ENCODE assay signal across 8 cellular contexts in the genomic region with DNA sequence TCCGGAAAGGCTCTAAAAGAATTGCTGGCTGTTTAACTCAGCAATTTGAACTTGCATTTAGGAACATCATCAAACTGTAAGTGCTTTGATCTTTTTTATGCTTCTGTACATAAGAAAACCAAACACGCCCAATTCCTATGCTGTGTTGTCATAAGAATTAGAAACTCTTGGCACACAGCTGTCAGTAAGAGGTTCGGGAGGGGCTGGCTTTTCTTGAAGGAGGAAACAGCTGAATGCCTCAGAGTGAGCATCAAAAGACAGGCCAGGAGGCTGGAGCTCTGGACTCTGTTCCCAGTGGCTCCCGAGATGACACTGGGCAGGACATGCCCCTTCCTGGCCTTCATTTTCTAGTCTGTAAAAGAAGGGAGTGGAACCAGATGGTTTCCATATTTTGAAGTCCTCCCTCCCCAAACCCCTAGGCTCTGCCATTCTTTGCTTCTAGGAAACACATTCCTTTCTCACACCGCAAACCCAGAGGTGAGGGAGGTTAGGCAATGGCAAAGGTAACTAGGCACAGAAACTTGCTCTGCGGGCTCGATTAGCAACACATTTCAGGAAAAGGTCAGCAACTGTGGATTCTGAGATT.
DNase-seq lines count a peak whose midpoint lies in the region; ATAC-seq lines count a peak whose summit lies in the region.

No MANE protein-coding gene starts in this region.

- H4K91ac ChIP-seq in trophoblast cell (ENCODE audit: low read depth, low read length), result no peak overlapping the region

- H2AFZ ChIP-seq in trophoblast cell (ENCODE audit: insufficient read depth, low read length, poor library complexity), result no peak overlapping the region

- no peak overlapping the region for H2AK5ac ChIP-seq in trophoblast cell (ENCODE audit: low read length)

- no peaks in the 10 kb centered on the region for H3K79me2 ChIP-seq in trophoblast cell (ENCODE audit: control insufficient read depth, insufficient read depth, low read length, poor library complexity)

- H4K12ac ChIP-seq in trophoblast cell (ENCODE audit: low read depth, low read length), result no peak overlapping the region

- H3K27ac ChIP-seq in esophagus (ENCODE audit: low read depth in 2 of 2, low read length in 1 of 2) (peak overlapping the region; percentile 72 to 90), trophoblast cell (ENCODE audit: low read depth, low read length) (peak overlapping the region; percentile 63)
- H3K27ac ChIP-seq in effector memory CD4-positive, alpha-beta T cell (ENCODE audit: insufficient read depth, low read length, poor library complexity, severe bottlenecking), result no peak overlapping the region

- peak overlapping the region; percentile 3 for H3K4me2 ChIP-seq in trophoblast cell (ENCODE audit: low read length)

- H3K4me3 ChIP-seq in esophagus (ENCODE audit: low read depth in 1 of 2, low read length in 2 of 2) (no peak overlapping the region), trophoblast cell (ENCODE audit: low read depth, low read length) (no peak overlapping the region)
- H3K4me3 ChIP-seq in effector memory CD4-positive, alpha-beta T cell (ENCODE audit: insufficient read depth, low read depth, low read length, poor library complexity, severe bottlenecking), result no peak overlapping the region

- H4K8ac ChIP-seq in trophoblast cell (ENCODE audit: low read depth, low read length), result no peak overlapping the region

- no peak overlapping the region for H2BK12ac ChIP-seq in trophoblast cell (ENCODE audit: low read length)

- H3K36me3 ChIP-seq in esophagus (ENCODE audit: control insufficient read depth in 2 of 2, insufficient read depth in 2 of 2, low read length in 1 of 2), result no peaks in the 10 kb centered on the region
- no peaks in the 10 kb centered on the region for H3K36me3 ChIP-seq in trophoblast cell (ENCODE audit: control insufficient read depth in 1 of 2, insufficient read depth in 2 of 2, low read length in 2 of 2)
- no peaks in the 10 kb centered on the region for H3K36me3 ChIP-seq in effector memory CD4-positive, alpha-beta T cell (ENCODE audit: control insufficient read depth, insufficient read depth, low read length)

- WGBS in esophagus, 2 donors, result 28 to 39% methylated on average over 7 of the region's 7 CpGs
- no CpG with 5 or more reads among the region's 7 CpGs for whole genome bisulfite sequencing in trophoblast cell (ENCODE audit: extremely low coverage, insufficient coverage, insufficient read length)

- H3K79me1 ChIP-seq in trophoblast cell (ENCODE audit: low read length), result peaks cover 3% of the 10 kb centered on the region

- no peak overlapping the region for H3K18ac ChIP-seq in trophoblast cell (ENCODE audit: low read length)

- H3K9ac ChIP-seq in trophoblast cell (ENCODE audit: low read length), result no peak overlapping the region

- no peak overlapping the region for H3K14ac ChIP-seq in trophoblast cell (ENCODE audit: low read length)

- DNase-seq in Daoy (ENCODE audit: low read depth) (peak; percentile 75), NCI-H226 (peak; percentile 96), trophoblast cell (peak; percentile 97 to 98), NCI-H2081 (lab: John Stamatoyannopoulos, UW) (no peak), NK-92 (lab: John Stamatoyannopoulos, UW; ENCODE audit: unreplicated experiment) (no peak)
- no peak for DNase-seq in effector memory CD4-positive, alpha-beta T cell

- H3K9me3 ChIP-seq in esophagus (ENCODE audit: control insufficient read depth in 2 of 2, insufficient read depth in 1 of 2, low read depth in 1 of 2, low read length in 1 of 2), result no peaks in the 10 kb centered on the region
- no peaks in the 10 kb centered on the region for H3K9me3 ChIP-seq in trophoblast cell (ENCODE audit: insufficient read depth, low read depth, low read length)
- H3K9me3 ChIP-seq in effector memory CD4-positive, alpha-beta T cell (ENCODE audit: control insufficient read depth, low read length), result no peaks in the 10 kb centered on the region

- no peak overlapping the region for H3K23ac ChIP-seq in trophoblast cell (ENCODE audit: low read length)

- no peak overlapping the region for H2BK120ac ChIP-seq in trophoblast cell (ENCODE audit: insufficient read depth, low read length, poor library complexity)

- H3K27me3 ChIP-seq in esophagus (ENCODE audit: control insufficient read depth in 1 of 2, insufficient read depth in 2 of 2, low read length in 2 of 2) (no peaks in the 10 kb centered on the region), trophoblast cell (ENCODE audit: insufficient read depth, low read length) (no peaks in the 10 kb centered on the region)
- no peaks in the 10 kb centered on the region for H3K27me3 ChIP-seq in effector memory CD4-positive, alpha-beta T cell (replicated peaks; ENCODE audit: control insufficient read depth, insufficient read depth, low read length, poor library complexity, severe bottlenecking)

- H3K4ac ChIP-seq in trophoblast cell (ENCODE audit: low read depth, low read length), result no peak overlapping the region

- H3K4me1 ChIP-seq in esophagus (ENCODE audit: control insufficient read depth in 2 of 2, insufficient read depth in 2 of 2, low read length in 1 of 2), result peaks cover 4 to 26% of the 10 kb centered on the region in 2 donors
- peaks cover 29% of the 10 kb centered on the region in 2 experiments for H3K4me1 ChIP-seq in trophoblast cell (ENCODE audit: control insufficient read depth in 1 of 2, insufficient read depth in 2 of 2, low read length in 2 of 2)
- no peaks in the 10 kb centered on the region for H3K4me1 ChIP-seq in effector memory CD4-positive, alpha-beta T cell (ENCODE audit: control insufficient read depth, insufficient read depth, low read length, poor library complexity, severe bottlenecking)

- no peak overlapping the region for H2BK5ac ChIP-seq in trophoblast cell (ENCODE audit: low read depth, low read length, poor library complexity)

- ATAC-seq in GM21447 (IDR thresholded peaks at IDR 0.05; ENCODE audit: unreplicated experiment), result no peak

Comparison
In these comparisons a context has a peak if more than half of its experiments do, and no peak if none do; other contexts are left out.
1. DNase-seq: peak in Daoy (single experiment), NCI-H226 (single experiment) and trophoblast cell (2 of 2); none in effector memory CD4-positive, alpha-beta T cell (0 of 3), NCI-H2081 (0 of 2) and NK-92 (single experiment).